In genomic region chr2:145984541-145984940, GRCh38 we compare ENCODE assay signal across 1 cellular context.
TF ChIP-seq lines count a peak whose summit lies in the region.

No MANE protein-coding gene starts in this region.

TF ChIP-seq in K562, 482 proteins besides CTCF, POLR2A, EP300 and RAD21 (continued from another document):
- TF ChIP-seq, protein P1, sequence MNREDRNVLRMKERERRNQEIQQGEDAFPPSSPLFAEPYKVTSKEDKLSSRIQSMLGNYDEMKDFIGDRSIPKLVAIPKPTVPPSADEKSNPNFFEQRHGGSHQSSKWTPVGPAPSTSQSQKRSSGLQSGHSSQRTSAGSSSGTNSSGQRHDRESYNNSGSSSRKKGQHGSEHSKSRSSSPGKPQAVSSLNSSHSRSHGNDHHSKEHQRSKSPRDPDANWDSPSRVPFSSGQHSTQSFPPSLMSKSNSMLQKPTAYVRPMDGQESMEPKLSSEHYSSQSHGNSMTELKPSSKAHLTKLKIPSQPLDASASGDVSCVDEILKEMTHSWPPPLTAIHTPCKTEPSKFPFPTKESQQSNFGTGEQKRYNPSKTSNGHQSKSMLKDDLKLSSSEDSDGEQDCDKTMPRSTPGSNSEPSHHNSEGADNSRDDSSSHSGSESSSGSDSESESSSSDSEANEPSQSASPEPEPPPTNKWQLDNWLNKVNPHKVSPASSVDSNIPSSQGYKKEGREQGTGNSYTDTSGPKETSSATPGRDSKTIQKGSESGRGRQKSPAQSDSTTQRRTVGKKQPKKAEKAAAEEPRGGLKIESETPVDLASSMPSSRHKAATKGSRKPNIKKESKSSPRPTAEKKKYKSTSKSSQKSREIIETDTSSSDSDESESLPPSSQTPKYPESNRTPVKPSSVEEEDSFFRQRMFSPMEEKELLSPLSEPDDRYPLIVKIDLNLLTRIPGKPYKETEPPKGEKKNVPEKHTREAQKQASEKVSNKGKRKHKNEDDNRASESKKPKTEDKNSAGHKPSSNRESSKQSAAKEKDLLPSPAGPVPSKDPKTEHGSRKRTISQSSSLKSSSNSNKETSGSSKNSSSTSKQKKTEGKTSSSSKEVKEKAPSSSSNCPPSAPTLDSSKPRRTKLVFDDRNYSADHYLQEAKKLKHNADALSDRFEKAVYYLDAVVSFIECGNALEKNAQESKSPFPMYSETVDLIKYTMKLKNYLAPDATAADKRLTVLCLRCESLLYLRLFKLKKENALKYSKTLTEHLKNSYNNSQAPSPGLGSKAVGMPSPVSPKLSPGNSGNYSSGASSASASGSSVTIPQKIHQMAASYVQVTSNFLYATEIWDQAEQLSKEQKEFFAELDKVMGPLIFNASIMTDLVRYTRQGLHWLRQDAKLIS (CRISPR knock-in tag; IDR thresholded peaks at IDR 0.05): no peak
- TF ChIP-seq CXXC5 (CRISPR knock-in tag; IDR thresholded peaks at IDR 0.05) (no peak), LCOR (CRISPR knock-in tag; IDR thresholded peaks at IDR 0.05) (no peak), ZZZ3 (IDR thresholded peaks at IDR 0.05) (no peak), ZNF778 (CRISPR knock-in tag; IDR thresholded peaks at IDR 0.05) (no peak), ZNF561 (CRISPR knock-in tag; conservative IDR thresholded peaks at IDR 0.05) (no peak), MEIS2 (IDR thresholded peaks at IDR 0.05; ENCODE audit: partially characterized antibody) (peak; percentile 35), CBX8 (IDR thresholded peaks at IDR 0.05; ENCODE audit: borderline replicate concordance, extremely low read depth, low read depth, low read length, poor library complexity, severe bottlenecking) (no peak), GTF2F1 (IDR thresholded peaks at IDR 0.05; ENCODE audit: low read depth, low read length) (no peak), TEAD4 (IDR thresholded peaks at IDR 0.05; ENCODE audit: low read length) (peak; percentile 39; the same call in 1 of the 2 replicates), TEAD4 (CRISPR knock-in tag; IDR thresholded peaks at IDR 0.05; ENCODE audit: borderline replicate concordance) (no peak)
- TF ChIP-seq, protein P2, sequence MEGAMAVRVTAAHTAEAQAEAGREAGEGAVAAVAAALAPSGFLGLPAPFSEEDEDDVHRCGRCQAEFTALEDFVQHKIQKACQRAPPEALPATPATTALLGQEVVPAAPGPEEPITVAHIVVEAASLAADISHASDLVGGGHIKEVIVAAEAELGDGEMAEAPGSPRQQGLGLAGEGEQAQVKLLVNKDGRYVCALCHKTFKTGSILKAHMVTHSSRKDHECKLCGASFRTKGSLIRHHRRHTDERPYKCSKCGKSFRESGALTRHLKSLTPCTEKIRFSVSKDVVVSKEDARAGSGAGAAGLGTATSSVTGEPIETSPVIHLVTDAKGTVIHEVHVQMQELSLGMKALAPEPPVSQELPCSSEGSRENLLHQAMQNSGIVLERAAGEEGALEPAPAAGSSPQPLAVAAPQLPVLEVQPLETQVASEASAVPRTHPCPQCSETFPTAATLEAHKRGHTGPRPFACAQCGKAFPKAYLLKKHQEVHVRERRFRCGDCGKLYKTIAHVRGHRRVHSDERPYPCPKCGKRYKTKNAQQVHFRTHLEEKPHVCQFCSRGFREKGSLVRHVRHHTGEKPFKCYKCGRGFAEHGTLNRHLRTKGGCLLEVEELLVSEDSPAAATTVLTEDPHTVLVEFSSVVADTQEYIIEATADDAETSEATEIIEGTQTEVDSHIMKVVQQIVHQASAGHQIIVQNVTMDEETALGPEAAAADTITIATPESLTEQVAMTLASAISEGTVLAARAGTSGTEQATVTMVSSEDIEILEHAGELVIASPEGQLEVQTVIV (CRISPR knock-in tag; IDR thresholded peaks at IDR 0.05; ENCODE audit: borderline replicate concordance): no peak
- TF ChIP-seq, protein P3, sequence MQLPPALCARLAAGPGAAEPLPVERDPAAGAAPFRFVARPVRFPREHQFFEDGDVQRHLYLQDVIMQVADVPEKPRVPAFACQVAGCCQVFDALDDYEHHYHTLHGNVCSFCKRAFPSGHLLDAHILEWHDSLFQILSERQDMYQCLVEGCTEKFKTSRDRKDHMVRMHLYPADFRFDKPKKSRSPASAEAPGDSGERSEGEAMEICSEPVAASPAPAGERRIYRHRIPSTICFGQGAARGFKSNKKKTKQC (CRISPR knock-in tag; IDR thresholded peaks at IDR 0.05): no peak
- TF ChIP-seq, protein P4, sequence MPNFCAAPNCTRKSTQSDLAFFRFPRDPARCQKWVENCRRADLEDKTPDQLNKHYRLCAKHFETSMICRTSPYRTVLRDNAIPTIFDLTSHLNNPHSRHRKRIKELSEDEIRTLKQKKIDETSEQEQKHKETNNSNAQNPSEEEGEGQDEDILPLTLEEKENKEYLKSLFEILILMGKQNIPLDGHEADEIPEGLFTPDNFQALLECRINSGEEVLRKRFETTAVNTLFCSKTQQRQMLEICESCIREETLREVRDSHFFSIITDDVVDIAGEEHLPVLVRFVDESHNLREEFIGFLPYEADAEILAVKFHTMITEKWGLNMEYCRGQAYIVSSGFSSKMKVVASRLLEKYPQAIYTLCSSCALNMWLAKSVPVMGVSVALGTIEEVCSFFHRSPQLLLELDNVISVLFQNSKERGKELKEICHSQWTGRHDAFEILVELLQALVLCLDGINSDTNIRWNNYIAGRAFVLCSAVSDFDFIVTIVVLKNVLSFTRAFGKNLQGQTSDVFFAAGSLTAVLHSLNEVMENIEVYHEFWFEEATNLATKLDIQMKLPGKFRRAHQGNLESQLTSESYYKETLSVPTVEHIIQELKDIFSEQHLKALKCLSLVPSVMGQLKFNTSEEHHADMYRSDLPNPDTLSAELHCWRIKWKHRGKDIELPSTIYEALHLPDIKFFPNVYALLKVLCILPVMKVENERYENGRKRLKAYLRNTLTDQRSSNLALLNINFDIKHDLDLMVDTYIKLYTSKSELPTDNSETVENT (CRISPR knock-in tag; IDR thresholded peaks at IDR 0.05): no peak
TF ChIP-seq in K562: peak in this region for 6.
